1 cellular context compared by ENCODE assay signal in genomic region chr19:36772341-36773222, GRCh38.
TF ChIP-seq lines count a peak whose summit lies in the region.

TSS of gene ZNF850 (minus strand) at chr19:36772807. CDS start at chr19:36762606, 10,201 bp downstream.

TF ChIP-seq in GM12878, 131 proteins besides CTCF, POLR2A, EP300 and RAD21 (continued from another document and continues in another):
- TF ChIP-seq USF2 (IDR thresholded peaks at IDR 0.05; ENCODE audit: borderline replicate concordance, low read depth, low read length) (no peak), MEF2B (IDR thresholded peaks at IDR 0.05; ENCODE audit: partially characterized antibody, poor library complexity, severe bottlenecking) (peak; percentile 9), CREM (IDR thresholded peaks at IDR 0.05; ENCODE audit: low read depth) (peak; percentile 92), EED (IDR thresholded peaks at IDR 0.05; ENCODE audit: low read depth) (no peak), GATAD2B (conservative IDR thresholded peaks at IDR 0.05; ENCODE audit: low read depth) (no peak), IRF3 (IDR thresholded peaks at IDR 0.05) (no peak), RAD51 (IDR thresholded peaks at IDR 0.05) (no peak), MAX (IDR thresholded peaks at IDR 0.05; ENCODE audit: low read depth, low read length) (peak; percentile 34; the same call in 1 of the 2 replicates), RBBP5 (conservative IDR thresholded peaks at IDR 0.05) (0 out of 2 replicates have a peak, but pooled peaks have one; percentile 81), STAT3 (IDR thresholded peaks at IDR 0.05; ENCODE audit: low read depth, low read length) (no peak), STAT1 (conservative IDR thresholded peaks at IDR 0.05) (peak; percentile 95; the same call in 1 of the 2 replicates), ZBTB4 (CRISPR knock-in tag; IDR thresholded peaks at IDR 0.05) (no peak), EGR1 (IDR thresholded peaks at IDR 0.05; ENCODE audit: borderline replicate concordance in 1 of 2, low read depth in 2 of 2, low read length in 2 of 2) (peak in 1 of 2 experiments; percentile 22; a peak in 1 of 3 replicates), ZBTB40 (IDR thresholded peaks at IDR 0.05; ENCODE audit: borderline replicate concordance) (peak; percentile 99), PKNOX1 (IDR thresholded peaks at IDR 0.05) (peak; percentile 65), ETV6 (conservative IDR thresholded peaks at IDR 0.05 in 1 of 2, IDR thresholded peaks at IDR 0.05 in 1 of 2; ENCODE audit: borderline replicate concordance in 1 of 2, low read depth in 1 of 2) (no peak), IRF5 (IDR thresholded peaks at IDR 0.05; ENCODE audit: borderline replicate concordance) (peak; percentile 89), ATF7 (IDR thresholded peaks at IDR 0.05; ENCODE audit: low read depth) (0 out of 2 replicates have a peak, but pooled peaks have one; percentile 12), TCF3 (IDR thresholded peaks at IDR 0.05; ENCODE audit: borderline replicate concordance, insufficient read depth, low read depth, low read length) (peak; percentile 27; the same call in 1 of the 2 replicates), ATF3 (IDR thresholded peaks at IDR 0.05; ENCODE audit: borderline replicate concordance, extremely low read depth, low read depth, low read length) (no peak), IKZF1 (conservative IDR thresholded peaks at IDR 0.05) (peak; percentile 99), NR2F1 (conservative IDR thresholded peaks at IDR 0.05) (no peak), NR2C1 (IDR thresholded peaks at IDR 0.05) (peak; percentile 66; the same call in 1 of the 2 replicates), RUNX3 (IDR thresholded peaks at IDR 0.05; ENCODE audit: low read length) (peak; percentile 49; the same call in 1 of the 2 replicates), SMAD5 (IDR thresholded peaks at IDR 0.05; ENCODE audit: low read depth) (no peak), TBL1XR1 (IDR thresholded peaks at IDR 0.05; ENCODE audit: low read depth, low read length) (no peak), MTA3 (IDR thresholded peaks at IDR 0.05; ENCODE audit: borderline replicate concordance, low read length) (no peak), BRCA1 (IDR thresholded peaks at IDR 0.05; ENCODE audit: low read depth, low read length) (peak; percentile 86), GABPA (IDR thresholded peaks at IDR 0.05; ENCODE audit: low read depth) (peak; percentile 98), NKRF (conservative IDR thresholded peaks at IDR 0.05) (peak; percentile 90), RELB (IDR thresholded peaks at IDR 0.05; ENCODE audit: low read depth) (0 out of 2 replicates have a peak, but pooled peaks have one; percentile 21), JUND (IDR thresholded peaks at IDR 0.05; ENCODE audit: low read depth, low read length) (no peak), TCF12 (IDR thresholded peaks at IDR 0.05; ENCODE audit: low read depth, low read length) (0 out of 2 replicates have a peak, but pooled peaks have one; percentile 56), CBX3 (IDR thresholded peaks at IDR 0.05; ENCODE audit: borderline replicate concordance, low read depth) (no peak), ZNF217 (IDR thresholded peaks at IDR 0.05) (no peak), CREB1 (IDR thresholded peaks at IDR 0.05; ENCODE audit: low read depth) (peak; percentile 73; the same call in 1 of the 2 replicates), MYB (IDR thresholded peaks at IDR 0.05; ENCODE audit: borderline replicate concordance, low read depth, low read length) (no peak), HDAC2 (IDR thresholded peaks at IDR 0.05) (no peak), SMC3 (IDR thresholded peaks at IDR 0.05; ENCODE audit: borderline replicate concordance, low read length) (no peak), POLR2AphosphoS5 (IDR thresholded peaks at IDR 0.05; ENCODE audit: low read length) (peak; percentile 83; the same call in 1 of the 2 replicates)
